In genomic region chr4:82524570-82525152, GRCh38 we compare ENCODE assay signal across 28 cellular contexts. TPM values are rescaled to one million over a fixed set of nuclear protein-coding genes. Genes with fewer than 3 reads are reported as not detected.
DNase-seq lines count a peak whose midpoint lies in the region; ATAC-seq, FAIRE-seq and TF ChIP-seq lines count a peak whose summit lies in the region.
"Had no signal": no experiment of that assay in that cellular context is flagged by ENCODE, and none has a peak within 500 bp of the region (broad histone marks: within the 10 kb centered on the region; RNA-seq: fewer than 3 reads in every experiment).

No MANE protein-coding gene starts in this region.

- H3F3A ChIP-seq in neural progenitor cell (ENCODE audit: low read depth), result peaks cover 3% of the 10 kb centered on the region

- no peaks in the 10 kb centered on the region for H4K20me1 ChIP-seq in IMR-90 (ENCODE audit: insufficient read depth, low read length)
- H4K20me1 ChIP-seq in neural progenitor cell (ENCODE audit: low read depth), result no peaks in the 10 kb centered on the region

- H3K23ac ChIP-seq in IMR-90 (ENCODE audit: low read depth, low read length), result no peak overlapping the region

- H3K9ac ChIP-seq in IMR-90 (ENCODE audit: low read depth, low read length), result no peak overlapping the region
- no peak overlapping the region for H3K9ac ChIP-seq in neural progenitor cell
- no peak overlapping the region for H3K9ac ChIP-seq in kidney (ENCODE audit: low read length in 2 of 2)
- H3K9ac ChIP-seq: parathyroid adenoma had no signal

- no peaks in the 10 kb centered on the region; a peak in 1 of 4 replicates for H3K79me1 ChIP-seq in IMR-90 (ENCODE audit: low read depth in 1 of 2, low read length in 2 of 2)

- no peak for TF ChIP-seq POLR2A in IMR-90 (IDR thresholded peaks at IDR 0.05; ENCODE audit: low read depth, low read length)

- H2AFZ ChIP-seq in IMR-90 (replicated peaks; ENCODE audit: low read length, poor library complexity) (no peak overlapping the region), neural progenitor cell (replicated peaks) (peak overlapping the region; percentile 53)
- H2AFZ ChIP-seq: parathyroid adenoma had no signal

- no peaks in the 10 kb centered on the region for H3K36me3 ChIP-seq in IMR-90 (ENCODE audit: control insufficient read depth, insufficient read depth, low read length)
- no peaks in the 10 kb centered on the region for H3K36me3 ChIP-seq in neural progenitor cell
- H3K36me3 ChIP-seq in kidney (ENCODE audit: control insufficient read depth in 1 of 2, insufficient read depth in 2 of 2, low read length in 2 of 2), result no peaks in the 10 kb centered on the region
- H3K36me3 ChIP-seq: heart right ventricle, sigmoid colon, upper lobe of left lung, WERI-Rb-1 had no signal

- no peak for TF ChIP-seq CTCF in IMR-90 (conservative IDR thresholded peaks at IDR 0.05; ENCODE audit: low read depth, low read length)
- no peak for TF ChIP-seq CTCF in epithelial cell of esophagus (IDR thresholded peaks at IDR 0.05; ENCODE audit: insufficient read depth, low read depth, low read length, missing control alignments)
- TF ChIP-seq CTCF in neural progenitor cell (IDR thresholded peaks at IDR 0.05), result no peak
- TF ChIP-seq CTCF in kidney (IDR thresholded peaks at IDR 0.05; ENCODE audit: borderline replicate concordance, extremely low read depth, insufficient read depth), result no peak
- TF ChIP-seq CTCF in dorsolateral prefrontal cortex (IDR thresholded peaks at IDR 0.05 in 54 of 56, conservative IDR thresholded peaks at IDR 0.05 in 2 of 56; ENCODE audit: low read depth in 1 of 56, partially characterized antibody in 56 of 56), result no peak

- H2BK20ac ChIP-seq in IMR-90 (ENCODE audit: low read depth, low read length), result no peak overlapping the region

- ATAC-seq in IMR-90 (ENCODE audit: low read depth) (no peak), HG03571 (IDR thresholded peaks at IDR 0.05; ENCODE audit: unreplicated experiment) (no peak)
- ATAC-seq: heart right ventricle, PC-3 had no signal

- in situ Hi-C loops in IMR-90 (cut with MboI; ENCODE audit: low sequenced_read_pairs), result no loop called here

- no peak overlapping the region for H3K4ac ChIP-seq in IMR-90 (ENCODE audit: low read depth, low read length)

- CTCF ChIA-PET in IMR-90 (lab: Yijun Ruan, JAX) (no interaction called here), HEK293T (lab: Yijun Ruan, JAX) (no interaction called here)

- peaks cover 11% of the 10 kb centered on the region for H3K4me1 Mint-ChIP-seq in neural progenitor cell
- H3K4me1 Mint-ChIP-seq: central memory CD8-positive, alpha-beta T cell; naive B cell had no signal

- H2BK120ac ChIP-seq in IMR-90 (ENCODE audit: low read depth, low read length), result no peak overlapping the region

- H2BK5ac ChIP-seq in IMR-90 (ENCODE audit: low read depth, low read length, poor library complexity, severe bottlenecking), result no peak overlapping the region

- TF ChIP-seq RAD21 in IMR-90 (IDR thresholded peaks at IDR 0.05; ENCODE audit: low read length), result no peak

- no peak overlapping the region for H4K5ac ChIP-seq in IMR-90 (ENCODE audit: low read depth, low read length)

- intact Hi-C loops in IMR-90 (cut with micrococcal nuclease), result no loop called here
- intact Hi-C loops in kidney (cut with DNase I), result no loop called here
- intact Hi-C loops in dorsolateral prefrontal cortex (cut with DNase I), result loop anchor here in 1 of 2 donors (5.0 kb wide), 1 partner anchor 208 kb away; no protein-coding TSS in a partner anchor

- no TSS peak for BruUV-seq in IMR-90 (replicated peaks; lab: Mats Ljungman, UMichigan)

- H3K27ac Mint-ChIP-seq in neural progenitor cell, result no peak overlapping the region
- H3K27ac Mint-ChIP-seq: naive B cell; stimulated activated naive CD8-positive, alpha-beta T cell treated with anti-CD3 and anti-CD28 coated beads, Interleukin-15, Interleukin-2, amounts not matched to agents 100 ng/mL and 50 ng/mL, for 24 hours; T-helper 1 cell treated with Interleukin-12 subunit alpha and Interleukin-12 subunit beta and Interleukin-4 antibody, amounts not matched to agents 30 μg/mL and 1 μg/mL, for 36 hours had no signal

- no peak overlapping the region for H3K56ac ChIP-seq in IMR-90 (ENCODE audit: extremely low read depth, insufficient read depth, low read length)

- no peak overlapping the region for H3K4me2 ChIP-seq in IMR-90 (ENCODE audit: low read depth, low read length)
- H3K4me2 ChIP-seq in neural progenitor cell, result peak overlapping the region; percentile 12

- no peak overlapping the region for H2AK9ac ChIP-seq in IMR-90 (replicated peaks; ENCODE audit: low read depth, low read length, poor library complexity)

- H3K9me3 ChIP-seq in IMR-90 (ENCODE audit: control insufficient read depth, insufficient read depth, low read length) (no peaks in the 10 kb centered on the region), neural progenitor cell (ENCODE audit: low read depth) (no peaks in the 10 kb centered on the region), kidney (ENCODE audit: control insufficient read depth in 1 of 2, low read length in 2 of 2) (no peaks in the 10 kb centered on the region)
- H3K9me3 ChIP-seq: heart right ventricle, sigmoid colon, upper lobe of left lung had no signal

- H3K4me1 ChIP-seq in IMR-90 (ENCODE audit: control insufficient read depth, insufficient read depth, low read length), result no peaks in the 10 kb centered on the region; the same call in 1 of the 2 replicates
- peaks cover 12% of the 10 kb centered on the region for H3K4me1 ChIP-seq in neural progenitor cell
- no peaks in the 10 kb centered on the region for H3K4me1 ChIP-seq in kidney (ENCODE audit: control insufficient read depth in 1 of 2, insufficient read depth in 1 of 2, low read depth in 1 of 2, low read length in 2 of 2)
- H3K4me1 ChIP-seq: sigmoid colon, upper lobe of left lung had no signal

- H3K14ac ChIP-seq in IMR-90 (replicated peaks; ENCODE audit: low read depth, low read length), result no peak overlapping the region

- no peaks in the 10 kb centered on the region for H3K36me3 Mint-ChIP-seq in neural progenitor cell
- H3K36me3 Mint-ChIP-seq: naive B cell had no signal

- H3K4me3 Mint-ChIP-seq in neural progenitor cell, result no peak overlapping the region
- H3K4me3 Mint-ChIP-seq: central memory CD8-positive, alpha-beta T cell; naive B cell; stimulated activated naive CD8-positive, alpha-beta T cell treated with anti-CD3 and anti-CD28 coated beads, Interleukin-15, Interleukin-2, amounts not matched to agents 100 ng/mL and 50 ng/mL, for 24 hours; T-helper 1 cell treated with Interleukin-12 subunit alpha and Interleukin-12 subunit beta and Interleukin-4 antibody, amounts not matched to agents 30 μg/mL and 1 μg/mL, for 36 hours had no signal

- H3K4me3 ChIP-seq in IMR-90 (ENCODE audit: insufficient read depth, low read depth, low read length) (no peak overlapping the region), epithelial cell of esophagus (ENCODE audit: low read length) (no peak overlapping the region), neural progenitor cell (no peak overlapping the region), kidney (ENCODE audit: low read length in 2 of 2) (no peak overlapping the region), dorsolateral prefrontal cortex (no peak overlapping the region)
- H3K4me3 ChIP-seq: heart right ventricle, sigmoid colon, upper lobe of left lung had no signal

- POLR2A ChIA-PET in IMR-90 (lab: Charles Lee; ENCODE audit: unreplicated experiment) (no interaction called here), HEK293T (lab: Yijun Ruan, JAX) (no interaction called here)

- H3K27ac ChIP-seq in IMR-90 (ENCODE audit: insufficient read depth, low read length) (no peak overlapping the region), neural progenitor cell (no peak overlapping the region), kidney (ENCODE audit: low read depth in 2 of 2, low read length in 2 of 2) (no peak overlapping the region), dorsolateral prefrontal cortex (peak overlapping the region in 10 of 59 donors; percentile 3 to 68 (median 42))
- H3K27ac ChIP-seq: heart right ventricle, parathyroid adenoma, sigmoid colon, upper lobe of left lung, WERI-Rb-1 had no signal

- H3K9me3 Mint-ChIP-seq in neural progenitor cell, result no peaks in the 10 kb centered on the region
- H3K9me3 Mint-ChIP-seq: central memory CD8-positive, alpha-beta T cell; naive B cell; stimulated activated naive CD8-positive, alpha-beta T cell treated with anti-CD3 and anti-CD28 coated beads, Interleukin-15, Interleukin-2, amounts not matched to agents 100 ng/mL and 50 ng/mL, for 24 hours; T-helper 1 cell treated with Interleukin-12 subunit alpha and Interleukin-12 subunit beta and Interleukin-4 antibody, amounts not matched to agents 30 μg/mL and 1 μg/mL, for 36 hours had no signal

- no peak overlapping the region for H4K8ac ChIP-seq in IMR-90 (ENCODE audit: low read depth in 2 of 2, low read length in 2 of 2)

- WGBS in IMR-90 (ENCODE audit: extremely low coverage in 2 of 2, insufficient read length in 1 of 2), 2 experiments, result 30% methylated on average over 2 of the region's 6 CpGs; no CpG with 5 or more reads in 1 of the 2 experiments

- no peak overlapping the region for H2AK5ac ChIP-seq in IMR-90 (ENCODE audit: low read depth, low read length)

- dilution Hi-C loops in IMR-90 (cut with HindIII; ENCODE audit: low sequenced_read_pairs, unreplicated experiment), result no loop called here

- FAIRE-seq in kidney (lab: Jason Lieb, UNC), result no peak

- 0 out of 2 replicates have a peak, but pooled peaks cover 2% of the 10 kb centered on the region for H3K9me1 ChIP-seq in IMR-90 (ENCODE audit: insufficient read depth, low read length)

- H3K27me3 Mint-ChIP-seq in neural progenitor cell (ENCODE audit: insufficient read depth, low read depth), result peaks cover 2% of the 10 kb centered on the region
- H3K27me3 Mint-ChIP-seq: stimulated activated naive CD8-positive, alpha-beta T cell treated with anti-CD3 and anti-CD28 coated beads, Interleukin-15, Interleukin-2, amounts not matched to agents 100 ng/mL and 50 ng/mL, for 24 hours had no signal

- no peak overlapping the region for H3K18ac ChIP-seq in IMR-90 (ENCODE audit: low read depth, low read length)

- H4K91ac ChIP-seq in IMR-90 (ENCODE audit: insufficient read depth, low read depth, low read length), result no peak overlapping the region

- H3K27me3 ChIP-seq in IMR-90 (ENCODE audit: control insufficient read depth, insufficient read depth, low read length) (peaks cover 13% of the 10 kb centered on the region), neural progenitor cell (no peaks in the 10 kb centered on the region), dorsolateral prefrontal cortex (no peaks in the 10 kb centered on the region)
- H3K27me3 ChIP-seq: heart right ventricle, sigmoid colon, upper lobe of left lung had no signal

- H3K79me2 ChIP-seq in neural progenitor cell (ENCODE audit: low read depth), result no peaks in the 10 kb centered on the region
- H3K79me2 ChIP-seq: parathyroid adenoma had no signal

- DNase-seq in IMR-90 (no peak), NCI-H526 (lab: John Stamatoyannopoulos, UW) (peak; percentile 50 to 51), epithelial cell of esophagus (ENCODE audit: low read depth) (peak; percentile 53), neural progenitor cell (ENCODE audit: low spot score) (no peak), kidney (no peak), dorsolateral prefrontal cortex (no peak), HEK293T (ENCODE audit: extremely low spot score) (no peak)
- DNase-seq: activated CD4-positive, alpha-beta T cell treated with anti-CD3 and anti-CD28 coated beads, Interleukin-2, amount 50 U/mL, for 4 hours; activated naive CD4-positive, alpha-beta T cell; activated T-cell treated with anti-CD3 and anti-CD28 coated beads for 4 hours; AML-193; effector memory CD4-positive, alpha-beta T cell; heart right ventricle; islet precursor cell; MV-4-11; naive B cell; NCI-H2107; NCI-H748 treated with DMSO at 0.1 percent for 48 hours; PC-3; SIG-M5; sigmoid colon; upper lobe of left lung; WERI-Rb-1 had no signal

- H2BK15ac ChIP-seq in IMR-90 (ENCODE audit: low read depth, low read length), result no peak overlapping the region

RNA-seq across cellular contexts. Expression of gene TMEM150C, which starts 37.1 kb away (rescaled TPM):
- under 0.01 and 0.36 TPM in 2 replicates for total RNA-seq in IMR-90 (2012; rRNA removed)
- 0.09 and 0.10 TPM in 2 replicates for polyA plus RNA-seq in IMR-90 (2012; rRNA removed)
- polyA plus RNA-seq in IMR-90 (2012; cell fraction: cytosol; rRNA removed), result 0.03 TPM in 2 replicates
- 0.02 and 0.03 TPM in 2 replicates for polyA plus RNA-seq in IMR-90 (2012; cell fraction: nucleus; rRNA removed; ENCODE audit: low replicate concordance)
- 3.8 and 5.7 TPM in 2 replicates for total RNA-seq in neural progenitor cell (ENCODE audit: low replicate concordance)
- total RNA-seq in kidney, result 7.7 TPM
- 22.9 TPM for polyA plus RNA-seq in kidney (ENCODE audit: insufficient read depth, low read depth, low replicate concordance)
- 10 to 100 TPM; 15.7 to 49.1 (median 28.1) TPM for total RNA-seq in dorsolateral prefrontal cortex

Comparison
In these comparisons a context has a peak if more than half of its experiments do, and no peak if none do; other contexts are left out.
1. DNase-seq: peak in NCI-H526 (2 of 2) and epithelial cell of esophagus (single experiment); none in IMR-90 (single experiment), neural progenitor cell (single experiment), kidney (single experiment), dorsolateral prefrontal cortex (0 of 10) and HEK293T (single experiment).